Comparison of ENCODE assay signal across 8 cellular contexts in the genomic region with DNA sequence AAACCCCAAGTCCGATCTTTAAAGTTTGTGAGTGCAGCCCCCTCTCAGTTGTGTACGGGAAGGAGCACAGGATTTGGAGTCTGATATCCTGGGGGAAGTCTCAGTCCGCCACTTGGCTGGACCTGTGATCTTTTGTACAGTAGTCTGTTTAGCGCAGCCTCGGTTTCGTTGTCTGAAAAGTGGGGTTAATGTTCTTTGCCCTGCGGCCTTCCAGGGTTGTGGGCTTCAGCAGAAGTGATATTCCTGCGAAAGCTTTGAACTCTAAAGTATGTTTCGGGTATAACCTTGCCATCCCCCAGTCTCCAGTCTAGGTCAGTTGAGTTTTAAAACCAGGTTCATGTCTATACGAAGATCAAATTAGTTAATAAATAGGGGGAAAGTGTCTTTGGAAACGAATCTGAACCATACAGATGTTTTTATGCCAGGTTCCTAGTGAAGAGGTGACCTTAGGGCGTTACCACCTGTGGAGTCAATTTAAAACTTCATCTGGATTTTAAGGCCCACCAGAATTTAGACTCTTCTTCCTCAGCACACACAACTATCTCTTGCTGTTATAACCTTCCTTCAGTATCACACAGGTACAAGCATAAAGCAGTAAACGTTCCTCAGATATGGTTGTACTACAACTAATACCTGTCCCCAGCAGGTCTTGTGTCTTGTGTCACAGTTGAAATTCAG. TPM values are rescaled to one million over a fixed set of nuclear protein-coding genes. Genes with fewer than 3 reads are reported as not detected.
DNase-seq lines count a peak whose midpoint lies in the region; ATAC-seq and TF ChIP-seq lines count a peak whose summit lies in the region.

No MANE protein-coding gene starts in this region.

- H3K4me1 ChIP-seq in A673 (ENCODE audit: insufficient read depth, low read length, poor library complexity, severe bottlenecking) = no peaks in the 10 kb centered on the region
- H3K4me1 ChIP-seq in RWPE2 (ENCODE audit: insufficient read depth, poor library complexity, severe bottlenecking) = peaks cover 7% of the 10 kb centered on the region
- H3K4me1 ChIP-seq in psoas muscle = peaks cover 22% of the 10 kb centered on the region

- WGBS in psoas muscle, 3 donors = 13 to 19% (median 13%) methylated on average over 13 of the region's 13 CpGs

- POLR2A ChIA-PET in A673 (lab: Charles Lee; ENCODE audit: low non-redundant PET) = no interaction called here

- CTCF ChIA-PET in A673 (lab: Charles Lee) = no interaction called here

- intact Hi-C loops in A673 (cut with micrococcal nuclease; ENCODE audit: unreplicated experiment) = no loop called here
- intact Hi-C loops in psoas muscle (cut with DNase I) = no loop called here

- DNase-seq in A673 (ENCODE audit: low spot score) = no peak
- DNase-seq in RWPE2 (ENCODE audit: low spot score) = no peak
- DNase-seq in fibroblast of villous mesenchyme (ENCODE audit: low read depth) = no peak
- DNase-seq in psoas muscle = no peak
- no peak for DNase-seq in SK-N-DZ (ENCODE audit: low spot score)
- DNase-seq in NCI-H1092 treated with DMSO at 0.1 percent for 48 hours (lab: John Stamatoyannopoulos, UW) = no peak
- no peak for DNase-seq in GM10266 (ENCODE audit: extremely low spot score)

- H3K9me3 ChIP-seq in A673 (ENCODE audit: low read depth, low read length, poor library complexity, severe bottlenecking) = no peaks in the 10 kb centered on the region
- no peaks in the 10 kb centered on the region for H3K9me3 ChIP-seq in RWPE2 (ENCODE audit: severe bottlenecking)
- no peaks in the 10 kb centered on the region for H3K9me3 ChIP-seq in psoas muscle

- no peaks in the 10 kb centered on the region for H3K36me3 ChIP-seq in A673 (ENCODE audit: insufficient read depth, low read length, poor library complexity, severe bottlenecking)
- H3K36me3 ChIP-seq in RWPE2 (ENCODE audit: low read depth) = 0 out of 2 replicates have a peak, but pooled peaks cover 5% of the 10 kb centered on the region
- H3K36me3 ChIP-seq in psoas muscle (ENCODE audit: insufficient read depth in 1 of 2, low read depth in 1 of 2) = no peaks in the 10 kb centered on the region

- H3K27ac ChIP-seq in A673 (ENCODE audit: low read depth, low read length, poor library complexity, severe bottlenecking) = peak overlapping the region; percentile 94
- peak overlapping the region; percentile 55 for H3K27ac ChIP-seq in RWPE2 (ENCODE audit: poor library complexity, severe bottlenecking)
- H3K27ac ChIP-seq in psoas muscle = peak overlapping the region; percentile 99

- H3K27me3 ChIP-seq in A673 (replicated peaks; ENCODE audit: insufficient read depth, low read depth, low read length, poor library complexity) = no peaks in the 10 kb centered on the region
- no peaks in the 10 kb centered on the region for H3K27me3 ChIP-seq in RWPE2 (ENCODE audit: insufficient read depth, poor library complexity, severe bottlenecking)
- no peaks in the 10 kb centered on the region for H3K27me3 ChIP-seq in psoas muscle (ENCODE audit: insufficient read depth in 3 of 3, low read length in 2 of 3)

- BruUV-seq in A673 (replicated peaks; lab: Mats Ljungman, UMichigan) = TSS peak; percentile 63

- H3K4me3 ChIP-seq in A673 (ENCODE audit: low read depth, low read length, poor library complexity, severe bottlenecking) = peak overlapping the region; percentile 93
- peak overlapping the region; percentile 66 for H3K4me3 ChIP-seq in RWPE2 (ENCODE audit: severe bottlenecking)
- H3K4me3 ChIP-seq in fibroblast of villous mesenchyme (ENCODE audit: low read depth, low read length) = peak overlapping the region; percentile 76
- H3K4me3 ChIP-seq in psoas muscle = peak overlapping the region; percentile 100

- ATAC-seq in GM19397 (IDR thresholded peaks at IDR 0.05; ENCODE audit: unreplicated experiment) (peak; percentile 0), RWPE2 (ENCODE audit: low read depth) (no peak; the same call in 1 of the 3 replicates), psoas muscle (peak in 3 of 4 donors; percentile 6 to 12 (median 10))

- TF ChIP-seq CTCF in A673 (conservative IDR thresholded peaks at IDR 0.05; ENCODE audit: low read depth, low read length) (no peak), RWPE2 (IDR thresholded peaks at IDR 0.05; ENCODE audit: poor library complexity, severe bottlenecking) (no peak), fibroblast of villous mesenchyme (IDR thresholded peaks at IDR 0.05; ENCODE audit: insufficient read depth, low read depth, low read length) (no peak), psoas muscle (IDR thresholded peaks at IDR 0.05) (no peak), GM10266 (IDR thresholded peaks at IDR 0.05; ENCODE audit: control insufficient read depth, insufficient read depth, low read depth, missing control alignments) (no peak)

RNA-seq across cellular contexts. Expression of gene R3HCC1L, which starts 0.9 kb away (rescaled TPM):
- total RNA-seq in A673 (2021) (14.4 and 16.2 TPM in 2 replicates), fibroblast of villous mesenchyme (10.6 and 12.1 TPM in 2 replicates), psoas muscle (10 to 100 TPM in 1 of 4 donors, 1 to 10 TPM in 3; 5.2 to 10.3 (median 5.7) TPM)
- polyA plus RNA-seq in psoas muscle = 10 to 100 TPM in 2 of 3 donors, 1 to 10 TPM in 1; 6.2 to 18.3 (median 11.4) TPM
- polyA plus RNA-seq in SK-N-DZ (2014; cell fraction: cytosol; rRNA removed) = 12.1 and 16.5 TPM in 2 replicates
- 8.7 and 11.1 TPM in 2 replicates for polyA plus RNA-seq in SK-N-DZ (2014; cell fraction: nucleus; rRNA removed)
